In genomic region chr3:62203152-62203551, GRCh38 we compare ENCODE assay signal across 26 cellular contexts.
"Had no signal": no experiment of that assay in that cellular context is flagged by ENCODE, and none has a peak within 500 bp of the region (broad histone marks: within the 10 kb centered on the region; RNA-seq: fewer than 3 reads in every experiment).

No MANE protein-coding gene starts in this region.

- H3K27ac Mint-ChIP-seq: effector memory CD8-positive, alpha-beta T cell; memory B cell; mesothelial cell of epicardium; naive B cell; natural killer cell treated with Interleukin-12 subunit alpha and Interleukin-12 subunit beta and Interleukin-15 and Interleukin-18, amount 100 ng/mL, for 72 hours; type B pancreatic cell had no signal

- ATAC-seq: effector memory CD8-positive, alpha-beta T cell; left ventricle myocardium superior; mucosa of descending colon; psoas muscle had no signal

- H3K4me1 ChIP-seq: colonic mucosa, esophagus squamous epithelium, lower lobe of right lung, psoas muscle, testis, tibial artery had no signal

- H3K27ac ChIP-seq: colonic mucosa, esophagus squamous epithelium, lower lobe of right lung, psoas muscle, testis, tibial artery had no signal

- H3K9me3 Mint-ChIP-seq: central memory CD8-positive, alpha-beta T cell; memory B cell; mesothelial cell of epicardium; natural killer cell treated with Interleukin-12 subunit alpha and Interleukin-12 subunit beta and Interleukin-15 and Interleukin-18, amount 100 ng/mL, for 72 hours; neural crest cell; type B pancreatic cell had no signal

- DNase-seq: colonic mucosa; dermis blood vessel endothelial cell; effector memory CD8-positive, alpha-beta T cell; erythroblast; esophagus squamous epithelium; hypothalamus; left ventricle myocardium superior; lower lobe of right lung; mucosa of descending colon; naive B cell; nucleus accumbens; psoas muscle; right cardiac atrium; small intestine; stimulated activated CD4-positive, alpha-beta T cell treated with anti-CD3 and anti-CD28 coated beads, Interleukin-15, amount 100 ng/mL, for 24 hours; stimulated activated CD4-positive, alpha-beta T cell treated with anti-CD3 and anti-CD28 coated beads, Interleukin-2, amount 100 ng/mL, for 48 hours; stimulated activated naive CD4-positive, alpha-beta T cell; substantia nigra; testis; tibial artery had no signal

- H3K27me3 ChIP-seq: colonic mucosa, esophagus squamous epithelium, testis, tibial artery had no signal

- H3K36me3 ChIP-seq: colonic mucosa had no signal

- H3K27me3 Mint-ChIP-seq: central memory CD8-positive, alpha-beta T cell; type B pancreatic cell had no signal

- H3K4me1 Mint-ChIP-seq: central memory CD8-positive, alpha-beta T cell; memory B cell; mesothelial cell of epicardium; naive B cell; neural crest cell had no signal

- H3K9me3 ChIP-seq: colonic mucosa, esophagus squamous epithelium, lower lobe of right lung, mucosa of descending colon, psoas muscle, testis, tibial artery had no signal

- H3K36me3 Mint-ChIP-seq: naive B cell; natural killer cell treated with Interleukin-12 subunit alpha and Interleukin-12 subunit beta and Interleukin-15 and Interleukin-18, amount 100 ng/mL, for 72 hours had no signal

- H3K4me3 ChIP-seq: colonic mucosa, esophagus squamous epithelium, lower lobe of right lung, mucosa of descending colon, psoas muscle, testis, tibial artery had no signal

- H3K4me3 Mint-ChIP-seq: central memory CD8-positive, alpha-beta T cell; effector memory CD8-positive, alpha-beta T cell; memory B cell; mesothelial cell of epicardium; naive B cell; natural killer cell treated with Interleukin-12 subunit alpha and Interleukin-12 subunit beta and Interleukin-15 and Interleukin-18, amount 100 ng/mL, for 72 hours; neural crest cell; type B pancreatic cell had no signal
